Comparison of ENCODE assay signal across 1 cellular context in genomic region chrX:1592128-1592862, GRCh38.
TF ChIP-seq lines count a peak whose summit lies in the region.

No MANE protein-coding gene starts in this region.

TF ChIP-seq in GM23338, 12 proteins besides CTCF, POLR2A, EP300 and RAD21 (continued from another document):
- TF ChIP-seq, protein P1, sequence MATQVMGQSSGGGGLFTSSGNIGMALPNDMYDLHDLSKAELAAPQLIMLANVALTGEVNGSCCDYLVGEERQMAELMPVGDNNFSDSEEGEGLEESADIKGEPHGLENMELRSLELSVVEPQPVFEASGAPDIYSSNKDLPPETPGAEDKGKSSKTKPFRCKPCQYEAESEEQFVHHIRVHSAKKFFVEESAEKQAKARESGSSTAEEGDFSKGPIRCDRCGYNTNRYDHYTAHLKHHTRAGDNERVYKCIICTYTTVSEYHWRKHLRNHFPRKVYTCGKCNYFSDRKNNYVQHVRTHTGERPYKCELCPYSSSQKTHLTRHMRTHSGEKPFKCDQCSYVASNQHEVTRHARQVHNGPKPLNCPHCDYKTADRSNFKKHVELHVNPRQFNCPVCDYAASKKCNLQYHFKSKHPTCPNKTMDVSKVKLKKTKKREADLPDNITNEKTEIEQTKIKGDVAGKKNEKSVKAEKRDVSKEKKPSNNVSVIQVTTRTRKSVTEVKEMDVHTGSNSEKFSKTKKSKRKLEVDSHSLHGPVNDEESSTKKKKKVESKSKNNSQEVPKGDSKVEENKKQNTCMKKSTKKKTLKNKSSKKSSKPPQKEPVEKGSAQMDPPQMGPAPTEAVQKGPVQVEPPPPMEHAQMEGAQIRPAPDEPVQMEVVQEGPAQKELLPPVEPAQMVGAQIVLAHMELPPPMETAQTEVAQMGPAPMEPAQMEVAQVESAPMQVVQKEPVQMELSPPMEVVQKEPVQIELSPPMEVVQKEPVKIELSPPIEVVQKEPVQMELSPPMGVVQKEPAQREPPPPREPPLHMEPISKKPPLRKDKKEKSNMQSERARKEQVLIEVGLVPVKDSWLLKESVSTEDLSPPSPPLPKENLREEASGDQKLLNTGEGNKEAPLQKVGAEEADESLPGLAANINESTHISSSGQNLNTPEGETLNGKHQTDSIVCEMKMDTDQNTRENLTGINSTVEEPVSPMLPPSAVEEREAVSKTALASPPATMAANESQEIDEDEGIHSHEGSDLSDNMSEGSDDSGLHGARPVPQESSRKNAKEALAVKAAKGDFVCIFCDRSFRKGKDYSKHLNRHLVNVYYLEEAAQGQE (IDR thresholded peaks at IDR 0.05; ENCODE audit: unreplicated experiment), result no peak
- TF ChIP-seq EZH2 (IDR thresholded peaks at IDR 0.05; ENCODE audit: low read depth, unreplicated experiment), result no peak
- TF ChIP-seq, protein P2, sequence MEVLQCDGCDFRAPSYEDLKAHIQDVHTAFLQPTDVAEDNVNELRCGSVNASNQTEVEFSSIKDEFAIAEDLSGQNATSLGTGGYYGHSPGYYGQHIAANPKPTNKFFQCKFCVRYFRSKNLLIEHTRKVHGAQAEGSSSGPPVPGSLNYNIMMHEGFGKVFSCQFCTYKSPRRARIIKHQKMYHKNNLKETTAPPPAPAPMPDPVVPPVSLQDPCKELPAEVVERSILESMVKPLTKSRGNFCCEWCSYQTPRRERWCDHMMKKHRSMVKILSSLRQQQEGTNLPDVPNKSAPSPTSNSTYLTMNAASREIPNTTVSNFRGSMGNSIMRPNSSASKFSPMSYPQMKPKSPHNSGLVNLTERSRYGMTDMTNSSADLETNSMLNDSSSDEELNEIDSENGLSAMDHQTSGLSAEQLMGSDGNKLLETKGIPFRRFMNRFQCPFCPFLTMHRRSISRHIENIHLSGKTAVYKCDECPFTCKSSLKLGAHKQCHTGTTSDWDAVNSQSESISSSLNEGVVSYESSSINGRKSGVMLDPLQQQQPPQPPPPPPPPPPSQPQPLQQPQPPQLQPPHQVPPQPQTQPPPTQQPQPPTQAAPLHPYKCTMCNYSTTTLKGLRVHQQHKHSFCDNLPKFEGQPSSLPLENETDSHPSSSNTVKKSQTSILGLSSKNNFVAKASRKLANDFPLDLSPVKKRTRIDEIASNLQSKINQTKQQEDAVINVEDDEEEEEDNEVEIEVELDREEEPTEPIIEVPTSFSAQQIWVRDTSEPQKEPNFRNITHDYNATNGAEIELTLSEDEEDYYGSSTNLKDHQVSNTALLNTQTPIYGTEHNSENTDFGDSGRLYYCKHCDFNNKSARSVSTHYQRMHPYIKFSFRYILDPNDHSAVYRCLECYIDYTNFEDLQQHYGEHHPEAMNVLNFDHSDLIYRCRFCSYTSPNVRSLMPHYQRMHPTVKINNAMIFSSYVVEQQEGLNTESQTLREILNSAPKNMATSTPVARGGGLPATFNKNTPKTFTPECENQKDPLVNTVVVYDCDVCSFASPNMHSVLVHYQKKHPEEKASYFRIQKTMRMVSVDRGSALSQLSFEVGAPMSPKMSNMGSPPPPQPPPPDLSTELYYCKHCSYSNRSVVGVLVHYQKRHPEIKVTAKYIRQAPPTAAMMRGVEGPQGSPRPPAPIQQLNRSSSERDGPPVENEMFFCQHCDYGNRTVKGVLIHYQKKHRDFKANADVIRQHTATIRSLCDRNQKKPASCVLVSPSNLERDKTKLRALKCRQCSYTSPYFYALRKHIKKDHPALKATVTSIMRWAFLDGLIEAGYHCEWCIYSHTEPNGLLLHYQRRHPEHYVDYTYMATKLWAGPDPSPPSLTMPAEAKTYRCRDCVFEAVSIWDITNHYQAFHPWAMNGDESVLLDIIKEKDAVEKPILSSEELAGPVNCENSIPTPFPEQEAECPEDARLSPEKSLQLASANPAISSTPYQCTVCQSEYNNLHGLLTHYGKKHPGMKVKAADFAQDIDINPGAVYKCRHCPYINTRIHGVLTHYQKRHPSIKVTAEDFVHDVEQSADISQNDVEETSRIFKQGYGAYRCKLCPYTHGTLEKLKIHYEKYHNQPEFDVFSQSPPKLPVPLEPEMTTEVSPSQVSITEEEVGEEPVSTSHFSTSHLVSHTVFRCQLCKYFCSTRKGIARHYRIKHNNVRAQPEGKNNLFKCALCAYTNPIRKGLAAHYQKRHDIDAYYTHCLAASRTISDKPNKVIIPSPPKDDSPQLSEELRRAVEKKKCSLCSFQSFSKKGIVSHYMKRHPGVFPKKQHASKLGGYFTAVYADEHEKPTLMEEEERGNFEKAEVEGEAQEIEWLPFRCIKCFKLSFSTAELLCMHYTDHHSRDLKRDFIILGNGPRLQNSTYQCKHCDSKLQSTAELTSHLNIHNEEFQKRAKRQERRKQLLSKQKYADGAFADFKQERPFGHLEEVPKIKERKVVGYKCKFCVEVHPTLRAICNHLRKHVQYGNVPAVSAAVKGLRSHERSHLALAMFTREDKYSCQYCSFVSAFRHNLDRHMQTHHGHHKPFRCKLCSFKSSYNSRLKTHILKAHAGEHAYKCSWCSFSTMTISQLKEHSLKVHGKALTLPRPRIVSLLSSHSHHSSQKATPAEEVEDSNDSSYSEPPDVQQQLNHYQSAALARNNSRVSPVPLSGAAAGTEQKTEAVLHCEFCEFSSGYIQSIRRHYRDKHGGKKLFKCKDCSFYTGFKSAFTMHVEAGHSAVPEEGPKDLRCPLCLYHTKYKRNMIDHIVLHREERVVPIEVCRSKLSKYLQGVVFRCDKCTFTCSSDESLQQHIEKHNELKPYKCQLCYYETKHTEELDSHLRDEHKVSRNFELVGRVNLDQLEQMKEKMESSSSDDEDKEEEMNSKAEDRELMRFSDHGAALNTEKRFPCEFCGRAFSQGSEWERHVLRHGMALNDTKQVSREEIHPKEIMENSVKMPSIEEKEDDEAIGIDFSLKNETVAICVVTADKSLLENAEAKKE (CRISPR knock-in tag; IDR thresholded peaks at IDR 0.05), result no peak
- TF ChIP-seq ZNF114 (CRISPR knock-in tag; IDR thresholded peaks at IDR 0.05), result no peak
- no peak for TF ChIP-seq POLR2AphosphoS5 (IDR thresholded peaks at IDR 0.05; ENCODE audit: low read depth)
- no peak for TF ChIP-seq CREB1 (CRISPR knock-in tag; IDR thresholded peaks at IDR 0.05; ENCODE audit: low read depth)
TF ChIP-seq in GM23338: peak in this region for 0.
